In genomic region chr14:24186831-24187537, GRCh38 we compare ENCODE assay signal across 12 cellular contexts. TPM values are rescaled to one million over a fixed set of nuclear protein-coding genes. Genes with fewer than 3 reads are reported as not detected.
DNase-seq lines count a peak whose midpoint lies in the region; ATAC-seq and TF ChIP-seq lines count a peak whose summit lies in the region.
"Had no signal": no experiment of that assay in that cellular context is flagged by ENCODE, and none has a peak within 500 bp of the region (broad histone marks: within the 10 kb centered on the region; RNA-seq: fewer than 3 reads in every experiment).

No MANE protein-coding gene starts in this region.

- H3K4me3 Mint-ChIP-seq in chondrocyte (ENCODE audit: unreplicated experiment) (peak overlapping the region; percentile 84), progenitor cell of endocrine pancreas (ENCODE audit: low read depth) (peak overlapping the region; percentile 92)

- H3F3A ChIP-seq in SK-N-SH (replicated peaks; ENCODE audit: insufficient read depth) (peaks cover 13% of the 10 kb centered on the region), OCI-LY1 (ENCODE audit: insufficient read depth, low read length) (no peaks in the 10 kb centered on the region)

- peaks cover 20% of the 10 kb centered on the region for H3K4me1 Mint-ChIP-seq in chondrocyte (ENCODE audit: low read depth)
- H3K4me1 Mint-ChIP-seq in progenitor cell of endocrine pancreas (ENCODE audit: low read depth): peaks cover 13% of the 10 kb centered on the region

- TF ChIP-seq RAD21 in SK-N-SH (IDR thresholded peaks at IDR 0.05; ENCODE audit: low read length): no peak

- TF ChIP-seq CTCF in SK-N-SH (IDR thresholded peaks at IDR 0.05) (no peak), OCI-LY1 (IDR thresholded peaks at IDR 0.05; ENCODE audit: low read length) (no peak), chondrocyte (IDR thresholded peaks at IDR 0.05) (no peak), progenitor cell of endocrine pancreas (IDR thresholded peaks at IDR 0.05; ENCODE audit: unreplicated experiment) (no peak)

- H3K9me3 Mint-ChIP-seq in chondrocyte (ENCODE audit: low read depth) (no peaks in the 10 kb centered on the region), progenitor cell of endocrine pancreas (ENCODE audit: low read depth) (no peaks in the 10 kb centered on the region)

- no peak overlapping the region for H2AFZ ChIP-seq in SK-N-SH (ENCODE audit: low read depth)
- no peak overlapping the region for H2AFZ ChIP-seq in OCI-LY1 (ENCODE audit: low read length)

- DNase-seq in SK-N-SH: no peak
- DNase-seq in chondrocyte (ENCODE audit: low spot score): no peak
- no peak for DNase-seq in progenitor cell of endocrine pancreas (ENCODE audit: low spot score, unreplicated experiment)
- DNase-seq in NCI-H524 treated with DMSO at 0.1 percent for 48 hours (lab: John Stamatoyannopoulos, UW): no peak
- no peak for DNase-seq in D341Med (ENCODE audit: low spot score)
- no peak for DNase-seq in stimulated activated CD4-positive, alpha-beta T cell treated with anti-CD3 and anti-CD28 coated beads, Interleukin-2, amount 100 ng/mL, for 24 hours
- DNase-seq: effector CD4-positive, alpha-beta T cell; EL; mesendoderm; NCI-H1694 had no signal

- H3K4me2 ChIP-seq in SK-N-SH (peak overlapping the region; percentile 98; the same call in 1 of the 2 replicates), OCI-LY1 (ENCODE audit: low read length) (peak overlapping the region; percentile 67; the same call in 1 of the 2 replicates)

- H3K4me1 ChIP-seq in SK-N-SH (ENCODE audit: control insufficient read depth in 1 of 2, insufficient read depth in 2 of 2, low read depth in 1 of 2, low read length in 1 of 2): peaks cover 9 to 21% of the 10 kb centered on the region in 2 experiments
- peaks cover 19% of the 10 kb centered on the region for H3K4me1 ChIP-seq in OCI-LY1 (ENCODE audit: insufficient read depth, low read length, severe bottlenecking)

- H3K9me2 ChIP-seq in SK-N-SH (no peaks in the 10 kb centered on the region), OCI-LY1 (ENCODE audit: low read depth, low read length) (no peaks in the 10 kb centered on the region)

- H3K36me3 Mint-ChIP-seq in chondrocyte (ENCODE audit: low read depth): peaks cover 12% of the 10 kb centered on the region
- peaks cover 17% of the 10 kb centered on the region for H3K36me3 Mint-ChIP-seq in progenitor cell of endocrine pancreas (ENCODE audit: insufficient read depth)

- CTCF ChIA-PET in SK-N-SH (lab: Yijun Ruan, JAX): interaction anchor here (1.4 to 2.6 kb wide), 5 partner anchors 9 to 78 kb away, joined by 3 to 14 read pairs (median 7); partner anchors contain the start of genes IRF9, MDP1 and TM9SF1

- WGBS in SK-N-SH (ENCODE audit: low lambda C conversion rate): 89% methylated on average over 9 of the region's 9 CpGs

- H3K9ac ChIP-seq in SK-N-SH (no peak overlapping the region), OCI-LY1 (ENCODE audit: low read length) (no peak overlapping the region; the same call in 1 of the 2 replicates)

- peaks cover 23 to 69% of the 10 kb centered on the region in 2 experiments for H3K36me3 ChIP-seq in SK-N-SH (replicated peaks in 1 of 2; ENCODE audit: control insufficient read depth in 1 of 2, insufficient read depth in 2 of 2, low read length in 1 of 2)
- H3K36me3 ChIP-seq in OCI-LY1 (ENCODE audit: insufficient read depth, low read length): peaks cover 56% of the 10 kb centered on the region

- TF ChIP-seq EP300 in SK-N-SH (IDR thresholded peaks at IDR 0.05; ENCODE audit: borderline replicate concordance in 1 of 2, low read depth in 1 of 2, low read length in 1 of 2): no peak

- no peaks in the 10 kb centered on the region for H3K27me3 ChIP-seq in SK-N-SH (ENCODE audit: insufficient read depth)
- no peaks in the 10 kb centered on the region for H3K27me3 ChIP-seq in OCI-LY1 (ENCODE audit: insufficient read depth, low read length)

- ATAC-seq in SK-N-SH treated with all-trans-retinoic acid at 6 μM for 48 hours: no peak

- H3K79me2 ChIP-seq in SK-N-SH (ENCODE audit: insufficient read depth): peaks cover 27% of the 10 kb centered on the region
- H3K79me2 ChIP-seq in OCI-LY1 (ENCODE audit: insufficient read depth, low read length): no peaks in the 10 kb centered on the region

- H3K27me3 Mint-ChIP-seq in chondrocyte (ENCODE audit: low read depth): no peaks in the 10 kb centered on the region
- H3K27me3 Mint-ChIP-seq in progenitor cell of endocrine pancreas: no peaks in the 10 kb centered on the region

- H3K27ac ChIP-seq in SK-N-SH (ENCODE audit: low read depth in 2 of 2, low read length in 1 of 2) (no peak overlapping the region; a peak in 1 of 4 replicates), OCI-LY1 (ENCODE audit: low read depth, low read length, poor library complexity, severe bottlenecking) (no peak overlapping the region)

- H4K20me1 ChIP-seq in SK-N-SH (ENCODE audit: insufficient read depth): no peaks in the 10 kb centered on the region
- H4K20me1 ChIP-seq in OCI-LY1 (ENCODE audit: insufficient read depth, low read length): no peaks in the 10 kb centered on the region

- POLR2A ChIA-PET in SK-N-SH (lab: Yijun Ruan, JAX): interaction anchor here (1.1 to 3.2 kb wide), 2 partner anchors 10 to 13 kb away, joined by 4 to 10 read pairs; no protein-coding TSS in a partner anchor

- H3K27ac Mint-ChIP-seq in chondrocyte (ENCODE audit: unreplicated experiment) (no peak overlapping the region), progenitor cell of endocrine pancreas (peak overlapping the region; percentile 49)

- H3K9me3 ChIP-seq in SK-N-SH: no peaks in the 10 kb centered on the region
- no peaks in the 10 kb centered on the region for H3K9me3 ChIP-seq in OCI-LY1 (ENCODE audit: low read length)

- H3K4me3 ChIP-seq in SK-N-SH (ENCODE audit: low read depth in 2 of 2, low read length in 1 of 2): peak overlapping the region in 1 of 2 experiments; percentile 96; a peak in 3 of 4 replicates
- peak overlapping the region; percentile 65 for H3K4me3 ChIP-seq in OCI-LY1 (ENCODE audit: low read depth, low read length, poor library complexity, severe bottlenecking)

TF ChIP-seq in SK-N-SH, 30 proteins besides CTCF, POLR2A, EP300 and RAD21 (continues in another document):
- TF ChIP-seq GATA2 (CRISPR knock-in tag; IDR thresholded peaks at IDR 0.05) (no peak), FOSL2 (IDR thresholded peaks at IDR 0.05; ENCODE audit: borderline replicate concordance, low read depth) (no peak), FOXM1 (IDR thresholded peaks at IDR 0.05; ENCODE audit: low read depth) (no peak), ELF1 (IDR thresholded peaks at IDR 0.05) (no peak), MXI1 (IDR thresholded peaks at IDR 0.05; ENCODE audit: low read depth, low read length) (no peak), TCF12 (IDR thresholded peaks at IDR 0.05) (no peak), GABPA (IDR thresholded peaks at IDR 0.05; ENCODE audit: low read depth) (no peak), EZH2phosphoT487 (IDR thresholded peaks at IDR 0.05; ENCODE audit: borderline replicate concordance, low read depth) (no peak)

TF ChIP-seq in SK-N-SH treated with all-trans-retinoic acid at 6 μM for 48 hours, 23 proteins besides CTCF, POLR2A, EP300 and RAD21 (continues in another document):
- TF ChIP-seq ZNF565 (CRISPR knock-in tag; conservative IDR thresholded peaks at IDR 0.05; ENCODE audit: low read depth) (no peak), CSDC2 (CRISPR knock-in tag; IDR thresholded peaks at IDR 0.05) (no peak), ISL1 (CRISPR knock-in tag; IDR thresholded peaks at IDR 0.05) (no peak), CREB5 (CRISPR knock-in tag; IDR thresholded peaks at IDR 0.05; ENCODE audit: low read depth) (no peak), ARNTL (CRISPR knock-in tag; IDR thresholded peaks at IDR 0.05; ENCODE audit: borderline replicate concordance, low read depth) (no peak), SNAI2 (CRISPR knock-in tag; IDR thresholded peaks at IDR 0.05) (no peak), ZNF8 (CRISPR knock-in tag; IDR thresholded peaks at IDR 0.05) (no peak), TCF4 (CRISPR knock-in tag; IDR thresholded peaks at IDR 0.05; ENCODE audit: borderline replicate concordance) (no peak)

RNA-seq across cellular contexts. Expression of gene IPO4, which starts 1.6 kb away (rescaled TPM):
- polyA plus RNA-seq in SK-N-SH (2012; rRNA removed): 39.7 and 61.3 TPM in 2 replicates
- 24.0 and 34.4 TPM in 2 replicates for polyA plus RNA-seq in SK-N-SH (2012; cell fraction: cytosol; rRNA removed)
- polyA plus RNA-seq in SK-N-SH (2012; cell fraction: nucleus; rRNA removed): 161 and 211 TPM in 2 replicates
- 26.7 to 46.2 TPM (median 27.4 TPM) in 3 replicates for total RNA-seq in chondrocyte
- total RNA-seq in progenitor cell of endocrine pancreas: 54.9 and 56.4 TPM in 2 replicates

RNA-seq across cellular contexts. Expression of gene TM9SF1, which starts 8.3 kb away (rescaled TPM):
- 48.7 and 54.8 TPM in 2 replicates for polyA plus RNA-seq in SK-N-SH (2012; rRNA removed)
- 49.3 and 49.8 TPM in 2 replicates for polyA plus RNA-seq in SK-N-SH (2012; cell fraction: cytosol; rRNA removed)
- polyA plus RNA-seq in SK-N-SH (2012; cell fraction: nucleus; rRNA removed): 32.2 and 42.7 TPM in 2 replicates
- total RNA-seq in chondrocyte (60.3 to 92.0 TPM (median 61.0 TPM) in 3 replicates), progenitor cell of endocrine pancreas (52.9 and 56.2 TPM in 2 replicates)

RNA-seq across cellular contexts. Expression of gene REC8, which starts 15.1 kb away (rescaled TPM):
- 13.1 and 23.2 TPM in 2 replicates for polyA plus RNA-seq in SK-N-SH (2012; rRNA removed)
- polyA plus RNA-seq in SK-N-SH (2012; cell fraction: cytosol; rRNA removed): 10.7 and 18.2 TPM in 2 replicates
- 141 and 220 TPM in 2 replicates for polyA plus RNA-seq in SK-N-SH (2012; cell fraction: nucleus; rRNA removed)
- total RNA-seq in chondrocyte (4.4 to 7.9 TPM (median 5.0 TPM) in 3 replicates), progenitor cell of endocrine pancreas (380 and 408 TPM in 2 replicates)

RNA-seq across cellular contexts. Expression of gene TSSK4, which starts 18.5 kb away (rescaled TPM):
- polyA plus RNA-seq in SK-N-SH (2012; rRNA removed): 0.05 TPM in 1 of 2 replicates, not detected in the other
- 0.03 TPM in 1 of 2 replicates, not detected in the other for polyA plus RNA-seq in SK-N-SH (2012; cell fraction: cytosol; rRNA removed)
- polyA plus RNA-seq in SK-N-SH (2012; cell fraction: nucleus; rRNA removed): 0.06 and 0.23 TPM in 2 replicates
- total RNA-seq in chondrocyte: 0.46 TPM in 1 of 3 replicates, not detected in the others
- total RNA-seq in progenitor cell of endocrine pancreas: 0.29 TPM in 1 of 2 replicates, not detected in the other

RNA-seq across cellular contexts. Expression of gene IRF9, which starts 25.9 kb away (rescaled TPM):
- polyA plus RNA-seq in SK-N-SH (2012; rRNA removed): 37.6 and 43.6 TPM in 2 replicates
- polyA plus RNA-seq in SK-N-SH (2012; cell fraction: cytosol; rRNA removed): 24.7 and 28.7 TPM in 2 replicates
- polyA plus RNA-seq in SK-N-SH (2012; cell fraction: nucleus; rRNA removed): 88.6 and 121 TPM in 2 replicates
- total RNA-seq in chondrocyte (28.9 to 38.4 TPM (median 37.8 TPM) in 3 replicates), progenitor cell of endocrine pancreas (57.4 and 62.4 TPM in 2 replicates)

Comparison
In these comparisons a context has a peak if more than half of its experiments do, and no peak if none do; other contexts are left out.
1. RNA of gene REC8, which starts 15.1 kb away (total RNA-seq): 380 to 408 TPM in progenitor cell of endocrine pancreas; 4.4 to 7.9 TPM in chondrocyte; every median in the first group is over 10 times any median in the second.